Comparison of ENCODE assay signal across 30 cellular contexts in genomic region chr2:55059793-55060192, GRCh38.
"Had no signal": no experiment of that assay in that cellular context is flagged by ENCODE, and none has a peak within 500 bp of the region (broad histone marks: within the 10 kb centered on the region; RNA-seq: fewer than 3 reads in every experiment).

No MANE protein-coding gene starts in this region.

- FAIRE-seq: bronchial epithelial cell, TTC549 had no signal

- H3K27ac ChIP-seq: cardiac muscle cell, VCaP had no signal

- ATAC-seq: activated CD8-positive, alpha-beta memory T cell treated with anti-CD3 and anti-CD28 coated beads, Interleukin-2, amount 10 ng/mL, durations not matched to agents 7 days and 5 days; activated CD8-positive, alpha-beta T cell treated with anti-CD3 and anti-CD28 coated beads, Interleukin-2, amount 10 ng/mL, durations not matched to agents 7 days and 5 days; activated naive CD8-positive, alpha-beta T cell treated with anti-CD3 and anti-CD28 coated beads, Interleukin-2, amount 50 U/mL, for 24 hours had no signal

- H3K36me3 ChIP-seq: cardiac muscle cell had no signal

- H3K4me3 ChIP-seq: cardiac muscle cell had no signal

- DNase-seq: activated B cell treated with CpG ODN at 0.5 μM for 24 hours; activated CD4-positive, alpha-beta memory T cell treated with anti-CD3 and anti-CD28 coated beads for 36 hours; activated CD4-positive, alpha-beta T cell treated with anti-CD3 and anti-CD28 coated beads for 4 hours; activated CD4-positive, alpha-beta T cell treated with anti-CD3 and anti-CD28 coated beads, Interleukin-2, amount 10 ng/mL, durations not matched to agents 24 days and 14 days; activated CD4-positive, alpha-beta T cell treated with anti-CD3 and anti-CD28 coated beads, Interleukin-2, amount 50 U/mL, for 1 hour; activated CD4-positive, alpha-beta T cell treated with anti-CD3 and anti-CD28 coated beads, Interleukin-2, amount 50 U/mL, for 4 hours; activated CD4-positive, CD25-positive, alpha-beta regulatory T cell treated with anti-CD3 and anti-CD28 coated beads, Interleukin-2, amount 50 U/mL, for 72 hours; activated CD8-positive, alpha-beta memory T cell treated with anti-CD3 and anti-CD28 coated beads for 24 hours; activated CD8-positive, alpha-beta memory T cell treated with anti-CD3 and anti-CD28 coated beads, Interleukin-2, amount 10 ng/mL, durations not matched to agents 7 days and 5 days; activated CD8-positive, alpha-beta memory T cell treated with anti-CD3 and anti-CD28 coated beads, Interleukin-2, amount 50 U/mL, for 48 hours; activated CD8-positive, alpha-beta T cell treated with anti-CD3 and anti-CD28 coated beads, Interleukin-2, amount 10 ng/mL, durations not matched to agents 7 days and 5 days; activated effector memory CD4-positive, alpha-beta T cell treated with Interleukin-2 at 50 U/mL for 16 hours; activated gamma-delta T cell; activated naive CD4-positive, alpha-beta T cell treated with anti-CD3 and anti-CD28 coated beads, Interleukin-2, amount 10 ng/mL, durations not matched to agents 7 days and 5 days; activated naive CD4-positive, alpha-beta T cell treated with Interleukin-2 at 50 U/mL for 16 hours; activated naive CD8-positive, alpha-beta T cell treated with anti-CD3 and anti-CD28 coated beads, Interleukin-2, amount 10 ng/mL, durations not matched to agents 7 days and 5 days; activated naive CD8-positive, alpha-beta T cell treated with anti-CD3 and anti-CD28 coated beads, Interleukin-2, amount 50 U/mL, for 24 hours; activated T-cell treated with anti-CD3 and anti-CD28 coated beads, Interleukin-2, amount 50 U/mL, for 24 hours; activated T-cell treated with anti-CD3 and anti-CD28 coated beads, Interleukin-2, amount 50 U/mL, for 48 hours; amygdala; anterior cingulate cortex; caudate nucleus; cerebellar nuclear complex; T-helper 1 cell; T-helper 2 cell; T-helper 9 cell had no signal

- H3K27me3 ChIP-seq: cardiac muscle cell had no signal
